Comparison of ENCODE assay signal across 10 cellular contexts in the genomic region with DNA sequence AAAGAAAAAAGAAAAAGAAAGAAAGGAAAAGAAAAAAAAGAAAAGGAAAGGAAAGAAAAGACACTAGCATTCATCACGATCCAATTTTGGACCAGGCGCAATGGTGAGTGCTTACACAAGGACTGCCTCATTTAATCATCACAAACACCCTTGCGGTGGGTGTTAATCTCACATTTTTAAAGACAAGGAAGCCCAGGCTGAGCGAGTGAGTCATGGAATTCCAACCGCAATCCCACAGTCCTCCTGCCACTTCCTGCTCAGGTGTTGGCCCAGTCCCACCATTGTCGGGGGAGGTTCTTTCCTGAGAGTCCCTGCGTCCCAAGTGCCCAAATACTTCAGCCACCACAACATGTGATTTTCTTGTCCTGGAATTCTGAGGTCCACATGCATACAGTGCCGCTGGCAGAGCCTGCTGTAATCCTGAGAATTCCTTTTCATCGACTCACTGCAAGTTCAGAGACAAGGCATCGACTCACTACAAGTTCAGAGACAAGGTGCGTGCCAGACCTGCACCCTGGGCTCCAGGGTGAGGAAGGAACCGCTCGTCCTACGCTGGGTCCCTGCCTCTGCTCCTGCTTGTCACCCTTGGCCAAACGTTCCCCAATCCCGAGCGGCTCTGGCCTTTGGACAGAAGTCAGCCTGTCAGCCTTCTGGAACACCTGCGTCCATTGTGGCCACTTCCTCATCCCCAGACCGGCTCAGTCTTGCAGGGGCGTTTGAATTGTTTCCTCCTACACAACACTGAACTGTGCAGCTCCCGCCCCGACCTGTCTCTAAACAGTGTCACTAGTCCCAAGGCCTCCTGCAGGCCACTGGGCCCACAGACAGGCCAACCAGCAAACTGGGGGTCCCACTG. TPM values are rescaled to one million over a fixed set of nuclear protein-coding genes. Genes with fewer than 3 reads are reported as not detected.
DNase-seq lines count a peak whose midpoint lies in the region; TF ChIP-seq lines count a peak whose summit lies in the region.
"Had no signal": no experiment of that assay in that cellular context is flagged by ENCODE, and none has a peak within 500 bp of the region (broad histone marks: within the 10 kb centered on the region; RNA-seq: fewer than 3 reads in every experiment).

No MANE protein-coding gene starts in this region.

- H3K36me3 Mint-ChIP-seq in chondrocyte (ENCODE audit: low read depth) (no peaks in the 10 kb centered on the region), mesothelial cell of epicardium (no peaks in the 10 kb centered on the region)

- H3K4me3 Mint-ChIP-seq in chondrocyte (ENCODE audit: unreplicated experiment) (no peak overlapping the region), mesothelial cell of epicardium (no peak overlapping the region)
- H3K4me3 Mint-ChIP-seq: neural crest cell had no signal

- H3K4me3 ChIP-seq in AG10803 (ENCODE audit: low read length) (no peak overlapping the region; the same call in 1 of the 2 replicates), HUES64 (ENCODE audit: low read length) (no peak overlapping the region)

- H3K27ac ChIP-seq in HUES64 (ENCODE audit: low read depth, low read length), result peak overlapping the region; percentile 65

- H3K27ac Mint-ChIP-seq in chondrocyte (ENCODE audit: unreplicated experiment) (peak overlapping the region; percentile 94), mesothelial cell of epicardium (peak overlapping the region; percentile 44)

- H3K36me3 ChIP-seq in HUES64 (ENCODE audit: insufficient read depth, low read length), result no peaks in the 10 kb centered on the region

- 0 out of 2 replicates have a peak overlapping the region, but pooled peaks have one; percentile 15 for H3K9ac ChIP-seq in HUES64 (ENCODE audit: low read depth, low read length)

- H3K9me3 ChIP-seq in HUES64 (ENCODE audit: insufficient read depth, low read depth, low read length), result no peaks in the 10 kb centered on the region

- TF ChIP-seq CTCF in AG10803 (conservative IDR thresholded peaks at IDR 0.05; ENCODE audit: low read length), result peak; percentile 6; the same call in 1 of the 2 replicates
- peak; percentile 33 for TF ChIP-seq CTCF in chondrocyte (IDR thresholded peaks at IDR 0.05)
- no peak for TF ChIP-seq CTCF in mesothelial cell of epicardium (IDR thresholded peaks at IDR 0.05; ENCODE audit: unreplicated experiment)

- no peaks in the 10 kb centered on the region for H3K27me3 ChIP-seq in HUES64 (ENCODE audit: insufficient read depth, low read length)

- H3K9me3 Mint-ChIP-seq in chondrocyte (ENCODE audit: low read depth) (no peaks in the 10 kb centered on the region), mesothelial cell of epicardium (no peaks in the 10 kb centered on the region)
- H3K9me3 Mint-ChIP-seq: neural crest cell had no signal

- DNase-seq in AG10803 (ENCODE audit: low read depth) (peak; percentile 100), chondrocyte (ENCODE audit: low spot score) (peak; percentile 86), mesothelial cell of epicardium (ENCODE audit: low spot score in 2 of 2, unreplicated experiment in 2 of 2) (no peak), NCI-H1417 treated with DMSO at 0.1 percent for 48 hours (lab: John Stamatoyannopoulos, UW) (no peak), OCI-M1 (lab: John Stamatoyannopoulos, UW) (no peak)
- no peak for DNase-seq in activated effector memory CD4-positive, alpha-beta T cell treated with anti-CD3 and anti-CD28 coated beads, Interleukin-2, amount 50 U/mL, for 16 hours
- no peak for DNase-seq in stimulated activated CD4-positive, alpha-beta T cell treated with anti-CD3 and anti-CD28 coated beads, Interleukin-2, amount 100 ng/mL, for 48 hours

- peaks cover 9% of the 10 kb centered on the region; the same call in 1 of the 2 replicates for H3K4me1 ChIP-seq in HUES64 (ENCODE audit: insufficient read depth, low read length)

- H3K4me1 Mint-ChIP-seq in chondrocyte (ENCODE audit: low read depth) (peaks cover 28% of the 10 kb centered on the region), mesothelial cell of epicardium (peaks cover 12% of the 10 kb centered on the region)

- H3K27me3 Mint-ChIP-seq in chondrocyte (ENCODE audit: low read depth), result peaks cover 7% of the 10 kb centered on the region
- H3K27me3 Mint-ChIP-seq in mesothelial cell of epicardium (ENCODE audit: low read depth), result peaks cover 20% of the 10 kb centered on the region

- 56% methylated on average over 22 of the region's 22 CpGs for WGBS in HUES64

RNA-seq across cellular contexts. Expression of gene ZG16B, which starts 5.8 kb away (rescaled TPM):
- not detected for polyA plus RNA-seq in HUES64 (2013, experiment 1 of 2)
- not detected for polyA plus RNA-seq in HUES64 (2013, experiment 2 of 2)
- total RNA-seq in chondrocyte, result 2.1 to 2.6 TPM in 2 of 3 replicates, not detected in the other
- total RNA-seq in mesothelial cell of epicardium, result 0.51 to 1.5 TPM (median 0.70 TPM) in 3 replicates
- total RNA-seq: neural crest cell had no signal

RNA-seq across cellular contexts. Expression of gene PRSS21, which starts 18.8 kb away (rescaled TPM):
- polyA plus RNA-seq in HUES64 (2013, experiment 1 of 2), result not detected
- not detected for polyA plus RNA-seq in HUES64 (2013, experiment 2 of 2)
- total RNA-seq in chondrocyte (not detected in 3 replicates), mesothelial cell of epicardium (not detected in 3 replicates)
- total RNA-seq: neural crest cell had no signal

RNA-seq across cellular contexts. Expression of gene PRSS22, which starts 22.1 kb away (rescaled TPM):
- polyA plus RNA-seq in HUES64 (2013, experiment 1 of 2), result 0.45 TPM
- 0.38 TPM for polyA plus RNA-seq in HUES64 (2013, experiment 2 of 2)
- total RNA-seq in chondrocyte, result not detected in 3 replicates
- total RNA-seq in mesothelial cell of epicardium, result 22.8 to 25.1 TPM (median 24.9 TPM) in 3 replicates
- total RNA-seq: neural crest cell had no signal

RNA-seq across cellular contexts. Expression of gene PRSS41, which starts 37.6 kb away (rescaled TPM):
- polyA plus RNA-seq in HUES64 (2013, experiment 1 of 2), result not detected
- not detected for polyA plus RNA-seq in HUES64 (2013, experiment 2 of 2)
- total RNA-seq in chondrocyte, result not detected in 3 replicates
- total RNA-seq in mesothelial cell of epicardium, result not detected in 3 replicates
- total RNA-seq: neural crest cell had no signal
- polyA plus RNA-seq: thymus had no signal

RNA-seq across cellular contexts. Expression of gene FLYWCH2, which starts 47.1 kb away (rescaled TPM):
- polyA plus RNA-seq in HUES64 (2013, experiment 1 of 2), result 9.0 TPM
- polyA plus RNA-seq in HUES64 (2013, experiment 2 of 2), result 12.6 TPM
- total RNA-seq in chondrocyte (33.4 to 43.1 TPM (median 34.7 TPM) in 3 replicates), mesothelial cell of epicardium (26.3 to 28.6 TPM (median 28.3 TPM) in 3 replicates)

Comparison
In these comparisons a context has a peak if more than half of its experiments do, and no peak if none do; other contexts are left out.
1. DNase-seq: peak in AG10803 (single experiment) and chondrocyte (single experiment); none in mesothelial cell of epicardium (0 of 2), NCI-H1417 treated with DMSO at 0.1 percent for 48 hours (single experiment), activated effector memory CD4-positive, alpha-beta T cell treated with anti-CD3 and anti-CD28 coated beads, Interleukin-2, amount 50 U/mL, for 16 hours (single experiment), OCI-M1 (single experiment) and stimulated activated CD4-positive, alpha-beta T cell treated with anti-CD3 and anti-CD28 coated beads, Interleukin-2, amount 100 ng/mL, for 48 hours (0 of 2).
2. RNA of gene PRSS22, which starts 22.1 kb away (total RNA-seq): 22.8 to 25.1 TPM in mesothelial cell of epicardium; not detected in chondrocyte; every median in the first group is over 10 times any median in the second.